ENCODE assay signal across 8 cellular contexts in the genomic region with DNA sequence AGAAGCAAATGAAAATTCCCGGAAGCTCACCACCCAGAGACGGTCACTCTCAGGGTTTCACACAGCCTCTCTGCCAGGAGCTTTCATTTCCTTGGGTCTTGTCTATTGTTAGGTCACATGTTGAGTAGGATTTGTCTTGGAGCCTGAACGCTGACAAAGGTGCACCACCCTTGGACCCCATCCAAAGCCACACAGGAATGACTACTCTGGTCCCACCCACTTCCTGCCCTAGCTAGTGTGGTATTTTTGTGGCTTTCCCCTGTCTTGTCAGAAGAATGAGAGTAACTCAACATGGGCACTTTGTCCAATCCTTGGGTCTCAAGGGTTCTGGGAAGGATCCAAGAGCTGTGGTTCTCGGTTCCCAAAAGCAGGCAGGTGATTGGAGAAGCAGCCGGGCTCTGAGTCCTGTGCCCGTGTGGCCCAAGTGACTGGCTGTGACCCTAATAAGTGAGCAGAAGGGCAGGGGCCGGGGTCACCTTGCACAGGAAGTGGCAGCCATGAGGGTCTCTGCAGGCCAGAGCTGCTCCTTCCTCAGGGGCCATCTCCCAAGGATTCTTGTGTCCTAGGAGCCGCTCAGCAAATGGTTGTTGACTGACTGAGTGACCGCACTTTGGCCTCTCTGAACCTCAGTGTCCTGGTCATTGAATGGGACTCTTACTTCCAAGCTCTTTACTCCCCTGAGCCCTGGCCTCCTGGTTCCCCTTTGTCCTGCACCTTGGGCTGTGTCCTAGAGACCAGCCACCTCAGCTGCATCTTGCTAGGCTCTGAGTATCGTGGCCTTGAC. TPM values are rescaled to one million over a fixed set of nuclear protein-coding genes. Genes with fewer than 3 reads are reported as not detected.
DNase-seq lines count a peak whose midpoint lies in the region; ATAC-seq and TF ChIP-seq lines count a peak whose summit lies in the region.

No MANE protein-coding gene starts in this region.

- no peak overlapping the region for H3K4me2 ChIP-seq in GM23248 (ENCODE audit: unreplicated experiment)

- no peaks in the 10 kb centered on the region for H3K79me2 ChIP-seq in GM23248 (ENCODE audit: insufficient read depth)

- H2AFZ ChIP-seq in GM23248: no peak overlapping the region

- WGBS in GM23248 (ENCODE audit: low coverage in 1 of 2, low lambda C conversion rate in 2 of 2, missing lambda C conversion rate in 2 of 2), 2 experiments: 75 to 77% methylated on average over 10 of the region's 10 CpGs

- H3K36me3 ChIP-seq in GM23248 (ENCODE audit: low read depth): no peaks in the 10 kb centered on the region

- in situ Hi-C loops in GM23248 (cut with MboI): no loop called here

- no peaks in the 10 kb centered on the region; the same call in 1 of the 2 replicates for H3K27me3 ChIP-seq in GM23248 (replicated peaks; ENCODE audit: insufficient read depth)

- no peaks in the 10 kb centered on the region for H3F3A ChIP-seq in GM23248 (ENCODE audit: insufficient read depth)

- peak; percentile 65 to 81 for ATAC-seq in left cardiac atrium
- ATAC-seq in omental fat pad (ENCODE audit: low FRiP score): no peak

- intact Hi-C loops in left cardiac atrium (cut with DNase I): no loop called here

- no peaks in the 10 kb centered on the region; the same call in 1 of the 2 replicates for H3K4me1 ChIP-seq in GM23248 (ENCODE audit: insufficient read depth)

- no peaks in the 10 kb centered on the region for H3K9me3 ChIP-seq in GM23248 (ENCODE audit: low read depth)

- no peak overlapping the region for H3K9ac ChIP-seq in GM23248

- H4K20me1 ChIP-seq in GM23248 (ENCODE audit: insufficient read depth): no peaks in the 10 kb centered on the region

- no peak overlapping the region for H3K27ac ChIP-seq in GM23248

- H3K9me2 ChIP-seq in GM23248 (ENCODE audit: insufficient read depth): no peaks in the 10 kb centered on the region

- DNase-seq in GM23248 (peak; percentile 30), NCI-H2081 treated with DMSO at 0.1 percent for 48 hours (lab: John Stamatoyannopoulos, UW) (peak; percentile 31), activated T-cell treated with anti-CD3 and anti-CD28 coated beads for 4 hours (peak; percentile 65), left cardiac atrium (peak; percentile 69), hepatic stellate cell (ENCODE audit: low spot score) (no peak), omental fat pad (ENCODE audit: low spot score) (no peak), GOT3 (lab: John Stamatoyannopoulos, UW) (no peak)
- peak; percentile 51 to 58 for DNase-seq in stimulated activated CD8-positive, alpha-beta memory T cell treated with anti-CD3 and anti-CD28 coated beads, Interleukin-7, amount 100 ng/mL, for 1 hour (ENCODE audit: low read depth in 2 of 2)

- no peak for TF ChIP-seq CTCF in omental fat pad (IDR thresholded peaks at IDR 0.05)

- H3K4me3 ChIP-seq in GM23248: no peak overlapping the region

RNA-seq across cellular contexts. Expression of a gene that starts 6.9 kb away (rescaled TPM):
- total RNA-seq in GM23248 (2014; rRNA removed; shearing (Covaris generic)): not detected in 2 replicates
- polyA plus RNA-seq in GM23248 (2016; fragmentation: Nextera tagmentation; extraction: Ambion mirVana): not detected in 2 replicates
- total RNA-seq in left cardiac atrium: 1 to 10 TPM; 2.7 to 5.2 TPM
- total RNA-seq in omental fat pad: 10 to 100 TPM in 2 of 4 donors, 1 to 10 TPM in 2; 5.4 to 26.5 (median 8.9) TPM

Comparison
In these comparisons a context has a peak if more than half of its experiments do, and no peak if none do; other contexts are left out.
1. DNase-seq: peak in GM23248 (single experiment), NCI-H2081 treated with DMSO at 0.1 percent for 48 hours (single experiment), activated T-cell treated with anti-CD3 and anti-CD28 coated beads for 4 hours (single experiment), left cardiac atrium (single experiment) and stimulated activated CD8-positive, alpha-beta memory T cell treated with anti-CD3 and anti-CD28 coated beads, Interleukin-7, amount 100 ng/mL, for 1 hour (2 of 2); none in hepatic stellate cell (single experiment), omental fat pad (single experiment) and GOT3 (single experiment).